18 cellular contexts compared by ENCODE assay signal in the genomic region with DNA sequence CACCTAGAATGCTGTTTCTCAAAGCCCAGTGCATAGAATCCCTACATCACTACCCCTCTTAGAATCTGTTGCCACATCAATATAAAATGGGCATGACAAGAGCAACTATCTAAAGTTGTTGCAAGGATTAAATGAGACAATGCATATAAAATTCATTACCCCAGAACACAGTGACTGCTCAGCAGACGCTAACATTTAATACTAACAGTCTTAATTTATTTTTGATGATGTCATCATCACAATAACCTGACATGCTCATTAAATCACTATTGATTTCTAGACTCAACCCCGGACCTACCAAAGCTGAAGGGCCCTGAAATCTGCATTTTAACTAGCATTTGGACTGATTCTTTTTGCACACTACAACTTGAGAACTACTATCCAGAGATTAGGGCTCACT. TPM values are rescaled to one million over a fixed set of nuclear protein-coding genes. Genes with fewer than 3 reads are reported as not detected.
DNase-seq lines count a peak whose midpoint lies in the region; ATAC-seq and TF ChIP-seq lines count a peak whose summit lies in the region.
"Had no signal": no experiment of that assay in that cellular context is flagged by ENCODE, and none has a peak within 500 bp of the region (broad histone marks: within the 10 kb centered on the region; RNA-seq: fewer than 3 reads in every experiment).

No MANE protein-coding gene starts in this region.

- DNase-seq in GM23248 (no peak), astrocyte of the spinal cord (ENCODE audit: low read depth, low spot score) (no peak), fibroblast of pulmonary artery (ENCODE audit: low read depth) (no peak), PC-9 (no peak)
- DNase-seq: activated naive CD4-positive, alpha-beta T cell treated with anti-CD3 and anti-CD28 coated beads, Interleukin-2, amount 10 ng/mL, durations not matched to agents 7 days and 5 days; DND-41; erythroblast; NCI-H187; NCI-H69; small intestine; T-helper 1 cell had no signal

- TF ChIP-seq CTCF in astrocyte of the spinal cord (IDR thresholded peaks at IDR 0.05; ENCODE audit: low read depth, low read length): no peak
- TF ChIP-seq CTCF in fibroblast of pulmonary artery (IDR thresholded peaks at IDR 0.05; ENCODE audit: low read length, missing control alignments): no peak
- TF ChIP-seq CTCF in PC-9 (conservative IDR thresholded peaks at IDR 0.05): no peak

- H3K79me2 ChIP-seq in GM23248 (ENCODE audit: insufficient read depth) (peaks cover 100% of the 10 kb centered on the region), PC-9 (ENCODE audit: low read depth) (no peaks in the 10 kb centered on the region)

- ATAC-seq in HG03354 (IDR thresholded peaks at IDR 0.05; ENCODE audit: poor library complexity, severe bottlenecking, unreplicated experiment) (no peak), GM21825 (IDR thresholded peaks at IDR 0.05; ENCODE audit: unreplicated experiment) (no peak)
- ATAC-seq: activated CD4-positive, CD25-positive, alpha-beta regulatory T cell treated with anti-CD3 and anti-CD28 coated beads, Interleukin-2, amount 50 U/mL, for 24 hours had no signal

- no peaks in the 10 kb centered on the region for H3K27me3 ChIP-seq in GM23248 (replicated peaks; ENCODE audit: insufficient read depth)
- no peaks in the 10 kb centered on the region for H3K27me3 ChIP-seq in skeletal muscle satellite cell (ENCODE audit: control insufficient read depth, insufficient read depth, low read length)
- H3K27me3 ChIP-seq in PC-9 (ENCODE audit: insufficient read depth, low read depth): no peaks in the 10 kb centered on the region

- H3K9me3 ChIP-seq in GM23248 (ENCODE audit: low read depth): no peaks in the 10 kb centered on the region
- peaks cover 6% of the 10 kb centered on the region for H3K9me3 ChIP-seq in skeletal muscle satellite cell (replicated peaks; ENCODE audit: low read length)
- H3K9me3 ChIP-seq in PC-9 (ENCODE audit: insufficient read depth, low read depth): no peaks in the 10 kb centered on the region
- H3K9me3 ChIP-seq: neutrophil had no signal

- intact Hi-C loops in PC-9 (cut with micrococcal nuclease; ENCODE audit: unreplicated experiment): no loop called here

- POLR2A ChIA-PET in PC-9 (lab: Charles Lee; ENCODE audit: unreplicated experiment): no interaction called here

- CTCF ChIA-PET in PC-9 (lab: Charles Lee): no interaction called here

- no peaks in the 10 kb centered on the region for H3K9me2 ChIP-seq in GM23248 (ENCODE audit: insufficient read depth)
- no peaks in the 10 kb centered on the region for H3K9me2 ChIP-seq in PC-9 (ENCODE audit: insufficient read depth)

- H3K4me2 ChIP-seq in GM23248 (ENCODE audit: unreplicated experiment) (peak overlapping the region; percentile 94), skeletal muscle satellite cell (ENCODE audit: low read length) (peak overlapping the region; percentile 86), PC-9 (no peak overlapping the region)

- no peaks in the 10 kb centered on the region for H4K20me1 ChIP-seq in GM23248 (ENCODE audit: insufficient read depth)
- no peaks in the 10 kb centered on the region for H4K20me1 ChIP-seq in PC-9 (ENCODE audit: insufficient read depth)

- H2AFZ ChIP-seq in GM23248 (no peak overlapping the region), PC-9 (no peak overlapping the region)

- H3K4me3 ChIP-seq in GM23248 (peak overlapping the region; percentile 89), astrocyte of the spinal cord (ENCODE audit: low read depth, low read length) (peak overlapping the region; percentile 85), fibroblast of pulmonary artery (replicated peaks; ENCODE audit: low read depth, low read length) (peak overlapping the region; percentile 85), skeletal muscle satellite cell (ENCODE audit: low read length) (peak overlapping the region; percentile 75), PC-9 (no peak overlapping the region)
- H3K4me3 ChIP-seq: lung had no signal

- in situ Hi-C loops in GM23248 (cut with MboI): no loop called here
- in situ Hi-C loops in astrocyte of the spinal cord (cut with HindIII; ENCODE audit: low sequenced_read_pairs): no loop called here

- peaks cover 47% of the 10 kb centered on the region for H3F3A ChIP-seq in GM23248 (ENCODE audit: insufficient read depth)
- no peaks in the 10 kb centered on the region for H3F3A ChIP-seq in PC-9 (ENCODE audit: insufficient read depth, low read depth)

- peaks cover 26% of the 10 kb centered on the region for H3K4me1 ChIP-seq in GM23248 (ENCODE audit: insufficient read depth)
- peaks cover 20% of the 10 kb centered on the region for H3K4me1 ChIP-seq in skeletal muscle satellite cell (ENCODE audit: control insufficient read depth, insufficient read depth, low read length)
- H3K4me1 ChIP-seq in PC-9 (replicated peaks; ENCODE audit: insufficient read depth): no peaks in the 10 kb centered on the region

- 76 to 80% methylated on average over 2 of the region's 2 CpGs for WGBS in GM23248 (ENCODE audit: low coverage in 1 of 2, low lambda C conversion rate in 2 of 2, missing lambda C conversion rate in 2 of 2), 2 experiments

- H3K27ac ChIP-seq in GM23248 (no peak overlapping the region), PC-9 (no peak overlapping the region)
- H3K27ac ChIP-seq: C4-2B, neutrophil had no signal

- H3K9ac ChIP-seq in GM23248: peak overlapping the region; percentile 88; the same call in 1 of the 2 replicates
- H3K9ac ChIP-seq in skeletal muscle satellite cell (ENCODE audit: low read depth, low read length): peak overlapping the region; percentile 91

- H3K36me3 ChIP-seq in GM23248 (ENCODE audit: low read depth) (0 out of 2 replicates have a peak, but pooled peaks cover 6% of the 10 kb centered on the region), skeletal muscle satellite cell (ENCODE audit: insufficient read depth, low read length) (peaks cover 31% of the 10 kb centered on the region), PC-9 (ENCODE audit: low read depth) (no peaks in the 10 kb centered on the region)
- H3K36me3 ChIP-seq: neutrophil had no signal

- no TSS peak for BruUV-seq in PC-9 (replicated peaks; lab: Mats Ljungman, UMichigan)

RNA-seq across cellular contexts. Expression of gene ARSJ, which starts 3.9 kb away (rescaled TPM):
- total RNA-seq in GM23248 (2014; rRNA removed; shearing (Covaris generic)): 31.7 and 32.2 TPM in 2 replicates
- polyA plus RNA-seq in GM23248 (2016; fragmentation: Nextera tagmentation; extraction: Ambion mirVana): 32.6 and 33.7 TPM in 2 replicates
- 29.2 and 34.3 TPM in 2 replicates for total RNA-seq in skeletal muscle satellite cell (2012; rRNA removed)
- 0.55 and 1.3 TPM in 2 replicates for total RNA-seq in PC-9 (2021)

Comparison
In these comparisons a context has a peak if more than half of its experiments do, and no peak if none do; other contexts are left out.
1. RNA of gene ARSJ, which starts 3.9 kb away (total RNA-seq): 31.7 to 32.2 TPM in GM23248; 0.55 to 1.3 TPM in PC-9; every median in the first group is over 10 times any median in the second.